9 cellular contexts compared by ENCODE assay signal in genomic region chr19:56245764-56246163, GRCh38. TPM values are rescaled to one million over a fixed set of nuclear protein-coding genes. Genes with fewer than 3 reads are reported as not detected.
"Had no signal": no experiment of that assay in that cellular context is flagged by ENCODE, and none has a peak within 500 bp of the region (broad histone marks: within the 10 kb centered on the region; RNA-seq: fewer than 3 reads in every experiment).

No MANE protein-coding gene starts in this region.

RNA-seq across cellular contexts. Expression of gene EDDM13, which starts 26.8 kb away (rescaled TPM):
- total RNA-seq: LHCN-M2, NCI-H460, PC-3, Peyer's patch, Right ventricle myocardium inferior, RPMI7951, SJCRH30 had no signal
- polyA plus RNA-seq: IgD-negative memory B cell had no signal

RNA-seq across cellular contexts. Expression of gene ZSCAN5C, which starts 43.7 kb away (rescaled TPM):
- total RNA-seq: LHCN-M2; NCI-H460; PC-3; Peyer's patch; Right ventricle myocardium inferior; RPMI7951; SJCRH30; T-helper 1 cell treated with Interleukin-12 subunit alpha and Interleukin-12 subunit beta and Interleukin-4 antibody, amounts not matched to agents 30 ng/mL and 1 ng/mL, for 36 hours had no signal
- polyA plus RNA-seq: IgD-negative memory B cell had no signal

RNA-seq across cellular contexts. Expression of gene ZSCAN5B, which starts 48.2 kb away (rescaled TPM):
- total RNA-seq: LHCN-M2; NCI-H460; PC-3; Peyer's patch; Right ventricle myocardium inferior; RPMI7951; T-helper 1 cell treated with Interleukin-12 subunit alpha and Interleukin-12 subunit beta and Interleukin-4 antibody, amounts not matched to agents 30 ng/mL and 1 ng/mL, for 36 hours had no signal
